In the genomic region with DNA sequence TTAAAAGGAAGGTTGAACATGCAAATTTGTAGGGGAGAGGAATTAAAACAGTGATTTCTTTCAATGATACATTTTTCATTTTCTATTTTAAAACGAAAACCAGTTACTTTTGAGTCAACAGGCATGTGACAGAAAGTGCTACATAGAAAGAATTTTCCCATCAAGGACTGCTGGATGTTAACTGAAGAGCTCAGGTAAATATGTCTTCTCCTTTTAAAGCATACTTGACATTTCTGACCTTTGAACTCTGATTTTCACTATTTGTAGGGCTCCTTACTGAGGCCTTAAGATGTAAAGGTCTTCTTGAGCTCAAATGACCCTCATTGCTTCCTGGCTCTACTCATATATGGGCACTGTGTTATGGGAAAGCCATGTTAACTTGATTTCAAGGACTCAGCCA, we compare ENCODE assay signal across 30 cellular contexts. TPM values are rescaled to one million over a fixed set of nuclear protein-coding genes. Genes with fewer than 3 reads are reported as not detected.
DNase-seq lines count a peak whose midpoint lies in the region; ATAC-seq, FAIRE-seq and TF ChIP-seq lines count a peak whose summit lies in the region.
"Had no signal": no experiment of that assay in that cellular context is flagged by ENCODE, and none has a peak within 500 bp of the region (broad histone marks: within the 10 kb centered on the region; RNA-seq: fewer than 3 reads in every experiment).

No MANE protein-coding gene starts in this region.

- H3K27me3 ChIP-seq in left lung (no peaks in the 10 kb centered on the region), aorta (ENCODE audit: control insufficient read depth in 1 of 2, insufficient read depth in 2 of 2, low read length in 1 of 2) (no peaks in the 10 kb centered on the region)
- H3K27me3 ChIP-seq in CD4-positive, alpha-beta T cell (ENCODE audit: control insufficient read depth, insufficient read depth, low read length), result no peaks in the 10 kb centered on the region
- H3K27me3 ChIP-seq: body of pancreas, tibial nerve had no signal

- H3K4me3 Mint-ChIP-seq in stimulated activated naive B cell treated with anti-CD40 and anti-IgM and Interleukin-4, amounts not matched to agents 10 μg/mL and 1 μg/mL and 100 μg/mL, for 72 hours, result no peak overlapping the region
- H3K4me3 Mint-ChIP-seq in CD4-positive, alpha-beta T cell, result no peak overlapping the region
- H3K4me3 Mint-ChIP-seq: activated T-helper 1 cell treated with anti-CD3 and anti-CD28 coated beads, Interleukin-12 subunit alpha, Interleukin-12 subunit beta, Interleukin-2, Interleukin-4 antibody, amounts not matched to agents 30 ng/mL and 10 ng/mL and 1 ng/mL, durations not matched to agents 14 hours and 24 hours and 36 hours; CD4-positive, alpha-beta memory T cell; naive thymus-derived CD8-positive, alpha-beta T cell; T-helper 17 cell had no signal

- ATAC-seq in GM21723 (IDR thresholded peaks at IDR 0.05; ENCODE audit: unreplicated experiment) (peak; percentile 76), HG03432 (IDR thresholded peaks at IDR 0.05; ENCODE audit: unreplicated experiment) (peak; percentile 73), left lung (peak; percentile 64), aorta (ENCODE audit: low FRiP score) (no peak), GM19397 (IDR thresholded peaks at IDR 0.05; ENCODE audit: unreplicated experiment) (no peak)
- no peak for ATAC-seq in stimulated activated naive B cell treated with anti-CD40 and anti-IgM and Interleukin-4, amounts not matched to agents 10 μg/mL and 1 μg/mL and 100 μg/mL, for 72 hours (replicated peaks)
- no peak for ATAC-seq in CD4-positive, alpha-beta T cell (ENCODE audit: poor library complexity)
- ATAC-seq: activated CD4-positive, CD25-positive, alpha-beta regulatory T cell treated with anti-CD3 and anti-CD28 coated beads, Interleukin-2, amount 50 U/mL, for 24 hours; body of pancreas; esophagus mucosa; naive thymus-derived CD8-positive, alpha-beta T cell; psoas muscle; sciatic nerve; SK-N-SH treated with all-trans-retinoic acid at 6 μM for 48 hours; T-helper 17 cell had no signal

- H3K36me3 ChIP-seq in left lung (no peaks in the 10 kb centered on the region), aorta (ENCODE audit: control insufficient read depth in 1 of 2, insufficient read depth in 2 of 2, low read length in 1 of 2) (no peaks in the 10 kb centered on the region)
- H3K36me3 ChIP-seq: HAP-1, tibial nerve had no signal

- FAIRE-seq in G401.6 (lab: Jason Lieb, UNC), result peak; percentile 11
- FAIRE-seq: islet of Langerhans had no signal

- POLR2A ChIA-PET in CD4-positive, alpha-beta T cell (lab: Charles Lee), result no interaction called here

- H3K36me3 Mint-ChIP-seq in stimulated activated naive B cell treated with anti-CD40 and anti-IgM and Interleukin-4, amounts not matched to agents 10 μg/mL and 1 μg/mL and 100 μg/mL, for 72 hours, result no peaks in the 10 kb centered on the region
- no peaks in the 10 kb centered on the region for H3K36me3 Mint-ChIP-seq in CD4-positive, alpha-beta T cell (ENCODE audit: low read depth)
- H3K36me3 Mint-ChIP-seq: CD4-positive, alpha-beta memory T cell; naive thymus-derived CD8-positive, alpha-beta T cell had no signal

- CTCF ChIA-PET in CD4-positive, alpha-beta T cell (lab: Charles Lee), result no interaction called here

- no peaks in the 10 kb centered on the region for H3K9me3 ChIP-seq in left lung
- H3K9me3 ChIP-seq in aorta (ENCODE audit: control insufficient read depth, low read length), result no peaks in the 10 kb centered on the region
- H3K9me3 ChIP-seq in CD4-positive, alpha-beta T cell (ENCODE audit: control insufficient read depth, low read length), result no peaks in the 10 kb centered on the region
- H3K9me3 ChIP-seq: body of pancreas, HAP-1, psoas muscle, tibial nerve had no signal

- TF ChIP-seq CTCF in left lung (IDR thresholded peaks at IDR 0.05), result no peak
- no peak for TF ChIP-seq CTCF in CD4-positive, alpha-beta T cell (IDR thresholded peaks at IDR 0.05)

- H3K4me1 ChIP-seq in left lung, result no peaks in the 10 kb centered on the region
- peaks cover 0 to 5% of the 10 kb centered on the region in 2 donors for H3K4me1 ChIP-seq in aorta (ENCODE audit: control insufficient read depth in 1 of 2, insufficient read depth in 2 of 2, low read length in 2 of 2)

- H3K4me3 ChIP-seq in left lung (no peak overlapping the region), aorta (ENCODE audit: low read length in 2 of 2) (no peak overlapping the region)
- H3K4me3 ChIP-seq: body of pancreas, HAP-1, PC-9, psoas muscle, tibial nerve had no signal

- H3K9me3 Mint-ChIP-seq in stimulated activated naive B cell treated with anti-CD40 and anti-IgM and Interleukin-4, amounts not matched to agents 10 μg/mL and 1 μg/mL and 100 μg/mL, for 72 hours, result peaks cover 0 to 2% of the 10 kb centered on the region in 2 donors
- H3K9me3 Mint-ChIP-seq in CD4-positive, alpha-beta T cell, result peaks cover 2% of the 10 kb centered on the region
- H3K9me3 Mint-ChIP-seq: activated T-helper 1 cell treated with anti-CD3 and anti-CD28 coated beads, Interleukin-12 subunit alpha, Interleukin-12 subunit beta, Interleukin-2, Interleukin-4 antibody, amounts not matched to agents 30 ng/mL and 10 ng/mL and 1 ng/mL, durations not matched to agents 14 hours and 24 hours and 36 hours had no signal

- intact Hi-C loops in left lung (cut with DNase I) (no loop called here), aorta (cut with DNase I) (no loop called here)
- intact Hi-C loops in CD4-positive, alpha-beta T cell (cut with DNase I, micrococcal nuclease), result no loop called here

- H3K27me3 Mint-ChIP-seq in stimulated activated naive B cell treated with anti-CD40 and anti-IgM and Interleukin-4, amounts not matched to agents 10 μg/mL and 1 μg/mL and 100 μg/mL, for 72 hours, result peaks cover 5 to 7% of the 10 kb centered on the region in 2 donors
- H3K27me3 Mint-ChIP-seq in CD4-positive, alpha-beta T cell, result no peaks in the 10 kb centered on the region
- H3K27me3 Mint-ChIP-seq: CD4-positive, alpha-beta memory T cell; T-helper 17 cell had no signal

- H3K27ac ChIP-seq in left lung, result no peak overlapping the region
- no peak overlapping the region for H3K27ac ChIP-seq in aorta (ENCODE audit: low read depth in 1 of 2, low read length in 2 of 2)
- H3K27ac ChIP-seq in CD4-positive, alpha-beta T cell (ENCODE audit: low read depth, low read length), result no peak overlapping the region
- H3K27ac ChIP-seq: body of pancreas, PC-9, psoas muscle, tibial nerve had no signal

- WGBS in aorta, 2 donors, result 72 to 76% methylated on average over 1 of the region's 1 CpG

- H3K27ac Mint-ChIP-seq in stimulated activated naive B cell treated with anti-CD40 and anti-IgM and Interleukin-4, amounts not matched to agents 10 μg/mL and 1 μg/mL and 100 μg/mL, for 72 hours, result no peak overlapping the region
- H3K27ac Mint-ChIP-seq in CD4-positive, alpha-beta T cell, result no peak overlapping the region
- H3K27ac Mint-ChIP-seq: activated T-helper 1 cell treated with anti-CD3 and anti-CD28 coated beads, Interleukin-12 subunit alpha, Interleukin-12 subunit beta, Interleukin-2, Interleukin-4 antibody, amounts not matched to agents 30 ng/mL and 10 ng/mL and 1 ng/mL, durations not matched to agents 14 hours and 24 hours and 36 hours; CD4-positive, alpha-beta memory T cell; naive thymus-derived CD8-positive, alpha-beta T cell; T-helper 17 cell had no signal

- DNase-seq in left lung (no peak), aorta (no peak)
- no peak for DNase-seq in stimulated activated naive B cell treated with anti-CD40 and anti-IgM and Interleukin-4, amounts not matched to agents 10 μg/mL and 1 μg/mL and 100 μg/mL, for 72 hours
- no peak for DNase-seq in CD4-positive, alpha-beta T cell
- DNase-seq: activated CD4-positive, alpha-beta T cell treated with anti-CD3 and anti-CD28 coated beads, Interleukin-2, amount 50 U/mL, for 48 hours; activated naive CD4-positive, alpha-beta T cell treated with Interleukin-2 at 50 U/mL for 16 hours; body of pancreas; CD4-positive, alpha-beta memory T cell; IMR-90; naive thymus-derived CD8-positive, alpha-beta T cell; NCI-H1694; NCI-H510A treated with DMSO at 0.1 percent for 48 hours; NK-92 treated with Interleukin-12 subunit alpha and Interleukin-12 subunit beta, amount 100 ng/mL, for 24 hours; occipital lobe; PC-9; psoas muscle; T-helper 17 cell had no signal

- no peaks in the 10 kb centered on the region for H3K4me1 Mint-ChIP-seq in stimulated activated naive B cell treated with anti-CD40 and anti-IgM and Interleukin-4, amounts not matched to agents 10 μg/mL and 1 μg/mL and 100 μg/mL, for 72 hours
- H3K4me1 Mint-ChIP-seq in CD4-positive, alpha-beta T cell (ENCODE audit: low read depth), result no peaks in the 10 kb centered on the region
- H3K4me1 Mint-ChIP-seq: CD4-positive, alpha-beta memory T cell; naive thymus-derived CD8-positive, alpha-beta T cell; T-helper 17 cell had no signal

RNA-seq across cellular contexts. Expression of a gene that starts 32.4 kb away (rescaled TPM):
- total RNA-seq in left lung, result 1 to 10 TPM; 4.9 to 6.3 TPM
- total RNA-seq in aorta, result 10 to 100 TPM; 12.7 to 27.8 TPM
- polyA plus RNA-seq in aorta, result 1 to 10 TPM; 1.6 to 3.9 TPM
- total RNA-seq in CD4-positive, alpha-beta T cell, result not detected
- total RNA-seq: activated T-helper 1 cell treated with anti-CD3 and anti-CD28 coated beads, Interleukin-12 subunit alpha, Interleukin-12 subunit beta, Interleukin-2, Interleukin-4 antibody, amounts not matched to agents 30 ng/mL and 10 ng/mL and 1 ng/mL, durations not matched to agents 14 hours and 24 hours and 36 hours; CD4-positive, alpha-beta memory T cell; mononuclear cell; naive thymus-derived CD8-positive, alpha-beta T cell; T-helper 17 cell had no signal
- polyA plus RNA-seq: CD4-positive, alpha-beta memory T cell; naive thymus-derived CD8-positive, alpha-beta T cell had no signal

Comparison
In these comparisons a context has a peak if more than half of its experiments do, and no peak if none do; other contexts are left out.
1. ATAC-seq: peak in GM21723 (single experiment), HG03432 (single experiment) and left lung (single experiment); none in stimulated activated naive B cell treated with anti-CD40 and anti-IgM and Interleukin-4, amounts not matched to agents 10 μg/mL and 1 μg/mL and 100 μg/mL, for 72 hours (0 of 2), aorta (single experiment), CD4-positive, alpha-beta T cell (single experiment) and GM19397 (single experiment).
2. RNA of a gene that starts 32.4 kb away (total RNA-seq): 12.7 to 27.8 TPM in aorta and 4.9 to 6.3 TPM in left lung; not detected in CD4-positive, alpha-beta T cell; every median in the first group is over 4 times any median in the second.